ENCODE assay signal across 34 cellular contexts in the genomic region with DNA sequence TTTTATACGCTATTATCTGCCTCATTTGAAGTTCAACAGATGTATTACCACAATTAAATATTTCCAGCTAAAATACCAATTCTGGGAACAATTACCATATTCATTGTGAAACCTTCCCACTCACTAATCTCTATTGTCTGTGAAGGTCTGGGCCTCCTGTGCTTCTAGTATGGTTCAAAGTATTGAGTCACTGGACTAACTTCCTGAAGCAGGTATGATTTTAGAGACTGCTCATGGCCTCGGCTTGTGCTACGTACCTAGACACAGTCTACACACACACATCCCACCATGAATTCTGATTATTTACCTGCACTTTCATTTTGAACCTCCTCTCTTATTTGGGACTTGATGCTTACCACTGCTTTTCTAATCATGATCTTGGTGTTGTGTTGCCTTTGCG.
"Had no signal": no experiment of that assay in that cellular context is flagged by ENCODE, and none has a peak within 500 bp of the region (broad histone marks: within the 10 kb centered on the region; RNA-seq: fewer than 3 reads in every experiment).

No MANE protein-coding gene starts in this region.

- H3K4me1 Mint-ChIP-seq: activated CD4-positive, alpha-beta T cell treated with anti-CD3 and anti-CD28 coated beads, Interleukin-2, amount 10 ng/mL, durations not matched to agents 7 days and 5 days; activated naive CD4-positive, alpha-beta T cell treated with anti-CD3 and anti-CD28 coated beads, Interleukin-2, amount 50 U/mL, for 24 hours; activated naive CD8-positive, alpha-beta T cell treated with anti-CD3 and anti-CD28 coated beads for 36 hours; activated naive CD8-positive, alpha-beta T cell treated with anti-CD3 and anti-CD28 coated beads, Interleukin-2, amount 50 U/mL, for 24 hours; brain; central memory CD8-positive, alpha-beta T cell had no signal

- H3K36me3 Mint-ChIP-seq: activated naive CD4-positive, alpha-beta T cell treated with anti-CD3 and anti-CD28 coated beads, Interleukin-2, amount 50 U/mL, for 24 hours; activated naive CD8-positive, alpha-beta T cell treated with anti-CD3 and anti-CD28 coated beads for 36 hours; brain had no signal

- H3K27me3 Mint-ChIP-seq: activated CD4-positive, alpha-beta T cell treated with anti-CD3 and anti-CD28 coated beads, Interleukin-2, amount 10 ng/mL, durations not matched to agents 7 days and 5 days; activated CD8-positive, alpha-beta T cell treated with anti-CD3 and anti-CD28 coated beads for 36 hours; activated naive CD4-positive, alpha-beta T cell treated with anti-CD3 and anti-CD28 coated beads, Interleukin-2, amount 50 U/mL, for 24 hours; activated naive CD8-positive, alpha-beta T cell treated with anti-CD3 and anti-CD28 coated beads for 36 hours; activated naive CD8-positive, alpha-beta T cell treated with anti-CD3 and anti-CD28 coated beads, Interleukin-2, amount 50 U/mL, for 24 hours; brain; central memory CD8-positive, alpha-beta T cell; dendritic cell treated with granulocyte-macrophage colony-stimulating factor and Interleukin-4, amounts not matched to agents 40 ng/mL and 50 ng/mL, for 4 days had no signal

- H3K9me3 ChIP-seq: adrenal gland, breast epithelium, esophagus squamous epithelium, gastrocnemius medialis had no signal

- H3K27me3 ChIP-seq: adrenal gland, breast epithelium, dorsolateral prefrontal cortex, esophagus squamous epithelium, gastrocnemius medialis, heart left ventricle had no signal

- DNase-seq: activated CD4-positive, alpha-beta T cell treated with anti-CD3 and anti-CD28 coated beads for 4 hours; activated CD4-positive, alpha-beta T cell treated with anti-CD3 and anti-CD28 coated beads, Interleukin-2, amount 10 ng/mL, durations not matched to agents 7 days and 5 days; activated CD4-positive, alpha-beta T cell treated with anti-CD3 and anti-CD28 coated beads, Interleukin-2, amount 50 U/mL, for 48 hours; activated CD4-positive, CD25-positive, alpha-beta regulatory T cell; activated CD4-positive, CD25-positive, alpha-beta regulatory T cell treated with anti-CD3 and anti-CD28 coated beads, Interleukin-2, amount 50 U/mL, for 72 hours; activated CD8-positive, alpha-beta memory T cell treated with anti-CD3 and anti-CD28 coated beads for 24 hours; activated CD8-positive, alpha-beta T cell treated with anti-CD3 and anti-CD28 coated beads for 36 hours; activated effector memory CD4-positive, alpha-beta T cell treated with anti-CD3 and anti-CD28 coated beads, Interleukin-2, amount 50 U/mL, for 16 hours; activated naive CD4-positive, alpha-beta T cell treated with anti-CD3 and anti-CD28 coated beads for 36 hours; activated naive CD8-positive, alpha-beta T cell treated with anti-CD3 and anti-CD28 coated beads for 36 hours; activated naive CD8-positive, alpha-beta T cell treated with anti-CD3 and anti-CD28 coated beads, Interleukin-2, amount 50 U/mL, for 24 hours; activated T-cell treated with anti-CD3 and anti-CD28 coated beads, Interleukin-2, amount 50 U/mL, for 4 hours; adrenal gland; amygdala; aorta; dorsolateral prefrontal cortex; effector memory CD4-positive, alpha-beta T cell; endodermal cell; erythroblast; esophagus squamous epithelium; foreskin keratinocyte; gastrocnemius medialis; glutamatergic neuron; heart left ventricle; hypothalamus; T-helper 1 cell; T-helper 2 cell had no signal

- ATAC-seq: activated CD8-positive, alpha-beta T cell treated with anti-CD3 and anti-CD28 coated beads for 36 hours; activated naive CD8-positive, alpha-beta T cell treated with anti-CD3 and anti-CD28 coated beads, Interleukin-2, amount 50 U/mL, for 24 hours; activated T-cell treated with anti-CD3 and anti-CD28 coated beads, Interleukin-2, amount 50 U/mL, for 4 hours; foreskin keratinocyte; gastrocnemius medialis; heart left ventricle had no signal

- H3K4me3 ChIP-seq: adrenal gland, breast epithelium, coronary artery, dorsolateral prefrontal cortex, esophagus squamous epithelium, gastrocnemius medialis, heart left ventricle had no signal

- H3K9me3 Mint-ChIP-seq: activated CD4-positive, alpha-beta T cell treated with anti-CD3 and anti-CD28 coated beads, Interleukin-2, amount 10 ng/mL, durations not matched to agents 7 days and 5 days; activated naive CD4-positive, alpha-beta T cell treated with anti-CD3 and anti-CD28 coated beads, Interleukin-2, amount 50 U/mL, for 24 hours; central memory CD8-positive, alpha-beta T cell; endodermal cell had no signal

- H3K4me3 Mint-ChIP-seq: activated CD4-positive, alpha-beta T cell treated with anti-CD3 and anti-CD28 coated beads, Interleukin-2, amount 10 ng/mL, durations not matched to agents 7 days and 5 days; activated CD8-positive, alpha-beta T cell treated with anti-CD3 and anti-CD28 coated beads for 36 hours; activated naive CD4-positive, alpha-beta T cell treated with anti-CD3 and anti-CD28 coated beads for 36 hours; activated naive CD4-positive, alpha-beta T cell treated with anti-CD3 and anti-CD28 coated beads, Interleukin-2, amount 50 U/mL, for 24 hours; activated naive CD8-positive, alpha-beta T cell treated with anti-CD3 and anti-CD28 coated beads for 36 hours; activated naive CD8-positive, alpha-beta T cell treated with anti-CD3 and anti-CD28 coated beads, Interleukin-2, amount 50 U/mL, for 24 hours; activated T-cell treated with anti-CD3 and anti-CD28 coated beads, Interleukin-2, amount 50 U/mL, for 4 hours; brain; central memory CD8-positive, alpha-beta T cell; dendritic cell treated with granulocyte-macrophage colony-stimulating factor and Interleukin-4, amounts not matched to agents 40 ng/mL and 50 ng/mL, for 4 days; endodermal cell had no signal

- H3K27ac ChIP-seq: adrenal gland, breast epithelium, coronary artery, dorsolateral prefrontal cortex, esophagus squamous epithelium, foreskin keratinocyte, gastrocnemius medialis, heart left ventricle had no signal

- H3K36me3 ChIP-seq: adrenal gland, breast epithelium, esophagus squamous epithelium, gastrocnemius medialis, heart left ventricle had no signal

- H3K4me1 ChIP-seq: adrenal gland, breast epithelium, esophagus squamous epithelium, foreskin keratinocyte, gastrocnemius medialis, heart left ventricle had no signal

- H3K27ac Mint-ChIP-seq: activated CD4-positive, alpha-beta T cell treated with anti-CD3 and anti-CD28 coated beads, Interleukin-2, amount 10 ng/mL, durations not matched to agents 7 days and 5 days; activated CD8-positive, alpha-beta T cell treated with anti-CD3 and anti-CD28 coated beads for 36 hours; activated naive CD4-positive, alpha-beta T cell treated with anti-CD3 and anti-CD28 coated beads for 36 hours; activated naive CD4-positive, alpha-beta T cell treated with anti-CD3 and anti-CD28 coated beads, Interleukin-2, amount 50 U/mL, for 24 hours; activated naive CD8-positive, alpha-beta T cell treated with anti-CD3 and anti-CD28 coated beads for 36 hours; activated naive CD8-positive, alpha-beta T cell treated with anti-CD3 and anti-CD28 coated beads, Interleukin-2, amount 50 U/mL, for 24 hours; activated T-helper 2 cell treated with anti-CD3 and anti-CD28 coated beads, Interferon-gamma antibody, Interleukin-2, Interleukin-4, amounts not matched to agents 10 μg/mL and 5 μg/mL and 100 μg/mL, durations not matched to agents 14 hours and 24 hours and 36 hours; brain; dendritic cell treated with granulocyte-macrophage colony-stimulating factor and Interleukin-4, amounts not matched to agents 40 ng/mL and 50 ng/mL, for 4 days; endodermal cell had no signal
